In genomic region chr7:10577866-10578374, GRCh38 we compare ENCODE assay signal across 20 cellular contexts.
DNase-seq lines count a peak whose midpoint lies in the region; ATAC-seq, FAIRE-seq and TF ChIP-seq lines count a peak whose summit lies in the region.
"Had no signal": no experiment of that assay in that cellular context is flagged by ENCODE, and none has a peak within 500 bp of the region (broad histone marks: within the 10 kb centered on the region; RNA-seq: fewer than 3 reads in every experiment).

No MANE protein-coding gene starts in this region.

- H3K36me3 ChIP-seq in K562 (ENCODE audit: control insufficient read depth, insufficient read depth, low read length) (no peaks in the 10 kb centered on the region), mesendoderm (ENCODE audit: control insufficient read depth, insufficient read depth, low read length) (no peaks in the 10 kb centered on the region), right atrium auricular region (no peaks in the 10 kb centered on the region)
- H3K36me3 ChIP-seq: BLaER1 treated with 17β-estradiol and CSF1 and Interleukin-3, amounts not matched to agents 10 nM and 100 nM had no signal

- peak; percentile 74 for ATAC-seq in K562
- ATAC-seq: A549; CD8-positive, alpha-beta T cell had no signal

- no peak overlapping the region for H2BK120ac ChIP-seq in mesendoderm (ENCODE audit: low read depth, low read length)

- H2AFZ ChIP-seq in K562 (ENCODE audit: low read depth, low read length), result no peak overlapping the region

- H3K9me1 ChIP-seq in K562 (ENCODE audit: control insufficient read depth, insufficient read depth, low read length), result no peaks in the 10 kb centered on the region

- in situ Hi-C loops in K562 (cut with MboI), result no loop called here

- H3K27me3 ChIP-seq in K562 (ENCODE audit: control insufficient read depth in 2 of 2, insufficient read depth in 2 of 2, low read length in 2 of 2) (no peaks in the 10 kb centered on the region), mesendoderm (ENCODE audit: insufficient read depth, low read length, poor library complexity) (no peaks in the 10 kb centered on the region), right atrium auricular region (no peaks in the 10 kb centered on the region)
- H3K27me3 ChIP-seq: BLaER1 treated with 17β-estradiol and CSF1 and Interleukin-3, amounts not matched to agents 10 nM and 100 nM had no signal

- no TSS peak for BruUV-seq in K562 (replicated peaks; lab: Mats Ljungman, UMichigan)

- intact Hi-C loops in K562 (cut with micrococcal nuclease), result no loop called here

- no peak overlapping the region for H2BK15ac ChIP-seq in mesendoderm (replicated peaks; ENCODE audit: low read depth)

- no peak overlapping the region for H3K56ac ChIP-seq in mesendoderm (ENCODE audit: low read length)

- H3K79me2 ChIP-seq in K562 (ENCODE audit: control insufficient read depth, insufficient read depth, low read length) (no peaks in the 10 kb centered on the region; the same call in 2 of the 3 replicates), mesendoderm (ENCODE audit: control insufficient read depth, insufficient read depth, low read length) (no peaks in the 10 kb centered on the region)

- H4K5ac ChIP-seq in mesendoderm (ENCODE audit: low read length), result no peak overlapping the region

- H3K27ac ChIP-seq in K562 (ENCODE audit: extremely low read depth, low read depth, low read length), result peak overlapping the region; percentile 15; the same call in 1 of the 3 replicates
- no peak overlapping the region for H3K27ac ChIP-seq in mesendoderm (ENCODE audit: low read depth, low read length)
- no peak overlapping the region for H3K27ac ChIP-seq in right atrium auricular region
- H3K27ac ChIP-seq: 22Rv1; A549; BLaER1 treated with 17β-estradiol and CSF1 and Interleukin-3, amounts not matched to agents 10 nM and 100 nM; C4-2B had no signal

- H3K79me1 ChIP-seq in mesendoderm (ENCODE audit: low read length), result no peaks in the 10 kb centered on the region

- H3K23ac ChIP-seq in mesendoderm (ENCODE audit: low read length), result no peak overlapping the region

- no peak overlapping the region for H4K8ac ChIP-seq in mesendoderm (ENCODE audit: low read depth, low read length)

- no peak for TF ChIP-seq CTCF in K562 (IDR thresholded peaks at IDR 0.05 in 2 of 3, conservative IDR thresholded peaks at IDR 0.05 in 1 of 3; ENCODE audit: insufficient read depth in 2 of 3, low read depth in 1 of 3, low read length in 3 of 3)
- TF ChIP-seq CTCF in right atrium auricular region (IDR thresholded peaks at IDR 0.05), result no peak

- no peaks in the 10 kb centered on the region for H4K20me1 ChIP-seq in K562 (replicated peaks; ENCODE audit: control insufficient read depth, insufficient read depth, low read length)
- H4K20me1 ChIP-seq: BLaER1 treated with 17β-estradiol and CSF1 and Interleukin-3, amounts not matched to agents 10 nM and 100 nM had no signal

- H3K4me3 ChIP-seq in K562 (no peak overlapping the region), mesendoderm (ENCODE audit: low read length) (no peak overlapping the region), right atrium auricular region (no peak overlapping the region)
- H3K4me3 ChIP-seq: A549; BLaER1 treated with 17β-estradiol and CSF1 and Interleukin-3, amounts not matched to agents 10 nM and 100 nM had no signal

- peak; percentile 33 for TF ChIP-seq EP300 in K562 (IDR thresholded peaks at IDR 0.05; ENCODE audit: low read length)

- CTCF ChIA-PET in K562 (lab: Yijun Ruan, JAX; ENCODE audit: low intra/inter-chr PET ratio), result no interaction called here

- no peak for TF ChIP-seq RAD21 in K562 (CRISPR knock-in tag; conservative IDR thresholded peaks at IDR 0.05 in 1 of 2, IDR thresholded peaks at IDR 0.05 in 1 of 2)

- H2BK5ac ChIP-seq in mesendoderm (ENCODE audit: low read length), result no peak overlapping the region

- POLR2A ChIA-PET in K562 (lab: Yijun Ruan, JAX), result no interaction called here

- FAIRE-seq in H54 (lab: Jason Lieb, UNC), result peak; percentile 27
- FAIRE-seq in K562 (lab: Jason Lieb, UNC), result peak; percentile 54
- FAIRE-seq: A549, D721Med, G401.6, GM12891, GM19239 had no signal

- no peak for DNase-seq in H54 (ENCODE audit: insufficient read length, low spot score)
- DNase-seq in K562 (ENCODE audit: extremely low read depth in 1 of 4, low spot score in 3 of 4), result peak in 2 of 4 experiments; percentile 13 to 24
- DNase-seq in mesendoderm, result peak; percentile 22
- DNase-seq in right atrium auricular region (ENCODE audit: low spot score), result no peak
- no peak for DNase-seq in hippocampal formation (lab: John Stamatoyannopoulos, UW)
- DNase-seq: AML-193; Caco-2; Calu3; CD4-positive, alpha-beta T cell; CD8-positive, alpha-beta T cell; DMS79 treated with DMSO at 0.1 percent for 48 hours; GF-D8 had no signal

- H3K18ac ChIP-seq in mesendoderm (ENCODE audit: low read length), result no peak overlapping the region

- WGBS in K562 (ENCODE audit: insufficient coverage, low coverage, missing lambda C conversion rate), result 15% methylated on average over 3 of the region's 3 CpGs
- WGBS in mesendoderm (ENCODE audit: extremely low coverage, insufficient coverage, low lambda C conversion rate), result no CpG with 5 or more reads among the region's 3 CpGs

- peaks cover 2 to 7% of the 10 kb centered on the region in 2 experiments; a peak in 3 of 5 replicates for H3K4me1 ChIP-seq in K562 (replicated peaks in 1 of 2; ENCODE audit: control insufficient read depth in 2 of 2, insufficient read depth in 2 of 2, low read length in 2 of 2)
- no peaks in the 10 kb centered on the region for H3K4me1 ChIP-seq in mesendoderm (ENCODE audit: control insufficient read depth, low read depth, low read length)
- no peaks in the 10 kb centered on the region for H3K4me1 ChIP-seq in right atrium auricular region
- H3K4me1 ChIP-seq: A549; BLaER1 treated with 17β-estradiol and CSF1 and Interleukin-3, amounts not matched to agents 10 nM and 100 nM had no signal

- no peak overlapping the region for H3K4ac ChIP-seq in mesendoderm (ENCODE audit: low read depth, low read length)

- TF ChIP-seq POLR2A in H54 (IDR thresholded peaks at IDR 0.05; ENCODE audit: low read depth, low read length) (no peak), K562 (conservative IDR thresholded peaks at IDR 0.05) (no peak)

- no peak overlapping the region for H3K9ac ChIP-seq in K562 (ENCODE audit: insufficient read depth in 1 of 2, low read depth in 2 of 2, low read length in 2 of 2)
- H3K9ac ChIP-seq in mesendoderm (ENCODE audit: low read length), result no peak overlapping the region
- H3K9ac ChIP-seq: BLaER1 treated with 17β-estradiol and CSF1 and Interleukin-3, amounts not matched to agents 10 nM and 100 nM had no signal

- H3K4me2 ChIP-seq in K562 (ENCODE audit: insufficient read depth, low read length), result no peak overlapping the region; the same call in 1 of the 2 replicates
- H3K4me2 ChIP-seq in mesendoderm (ENCODE audit: low read length), result no peak overlapping the region
- H3K4me2 ChIP-seq: A549; BLaER1 treated with 17β-estradiol and CSF1 and Interleukin-3, amounts not matched to agents 10 nM and 100 nM had no signal

- no peak overlapping the region for H2AK5ac ChIP-seq in mesendoderm (ENCODE audit: low read length)

- no peaks in the 10 kb centered on the region for H3K9me3 ChIP-seq in K562 (replicated peaks; ENCODE audit: control insufficient read depth, insufficient read depth, low read depth, low read length)
- H3K9me3 ChIP-seq in right atrium auricular region, result no peaks in the 10 kb centered on the region
- H3K9me3 ChIP-seq: A549; BLaER1 treated with 17β-estradiol and CSF1 and Interleukin-3, amounts not matched to agents 10 nM and 100 nM; Caco-2 had no signal

TF ChIP-seq in K562, 482 proteins besides CTCF, POLR2A, EP300 and RAD21 (continues in another document):
- TF ChIP-seq EZH2 (IDR thresholded peaks at IDR 0.05; ENCODE audit: borderline replicate concordance, low read depth, low read length) (no peak), TEAD1 (CRISPR knock-in tag; IDR thresholded peaks at IDR 0.05) (0 out of 4 replicates have a peak, but pooled peaks of 1 of the 2 experiments have one; percentile 12), ZNF395 (CRISPR knock-in tag; IDR thresholded peaks at IDR 0.05) (no peak), ZNF512 (tag; IDR thresholded peaks at IDR 0.05) (no peak), HMBOX1 (IDR thresholded peaks at IDR 0.05) (peak; percentile 78)
